8 cellular contexts compared by ENCODE assay signal in genomic region chr5:177554474-177555111, GRCh38. TPM values are rescaled to one million over a fixed set of nuclear protein-coding genes. Genes with fewer than 3 reads are reported as not detected.
DNase-seq lines count a peak whose midpoint lies in the region; ATAC-seq and TF ChIP-seq lines count a peak whose summit lies in the region.

Gene FAM193B (minus strand): TSS chr5:177554563. CDS start chr5:177554458, 105 bp downstream.

- no peaks in the 10 kb centered on the region for H3K9me3 ChIP-seq in RWPE2 (ENCODE audit: severe bottlenecking)

- H3K4me1 ChIP-seq in GM23338 (ENCODE audit: insufficient read depth) (peaks cover 10% of the 10 kb centered on the region; the same call in 1 of the 2 replicates), RWPE2 (ENCODE audit: insufficient read depth, poor library complexity, severe bottlenecking) (peaks cover 9% of the 10 kb centered on the region)

- peaks cover 37% of the 10 kb centered on the region for H4K20me1 ChIP-seq in GM23338 (replicated peaks; ENCODE audit: insufficient read depth)

- H3K27me3 Mint-ChIP-seq in GM23338 (ENCODE audit: insufficient read depth, low read depth, poor library complexity), result peaks cover 12% of the 10 kb centered on the region
- H3K27me3 Mint-ChIP-seq in nephron progenitor cell (ENCODE audit: low read depth, poor library complexity), result no peaks in the 10 kb centered on the region
- no peaks in the 10 kb centered on the region for H3K27me3 Mint-ChIP-seq in stimulated activated naive CD8-positive, alpha-beta T cell treated with anti-CD3 and anti-CD28 coated beads, Interleukin-15, Interleukin-2, amounts not matched to agents 100 ng/mL and 50 ng/mL, for 24 hours

- peak within 1 kb of the TSS; percentile 89 for H2AFZ ChIP-seq in GM23338

- DNase-seq in EH (ENCODE audit: low read depth) (peak; percentile 89), GM23338 (ENCODE audit: low spot score) (peak; percentile 98), LNCaP clone FGC (ENCODE audit: low read depth) (peak; percentile 69), RWPE2 (ENCODE audit: low spot score) (peak; percentile 95), fibroblast of the aortic adventitia (ENCODE audit: low read depth) (peak; percentile 87), nephron progenitor cell (peak; percentile 96)
- peak; percentile 93 for DNase-seq in activated effector memory CD4-positive, alpha-beta T cell treated with Interleukin-2 at 50 U/mL for 16 hours

- H3K36me3 Mint-ChIP-seq in GM23338 (ENCODE audit: low read depth) (peaks cover 22% of the 10 kb centered on the region), nephron progenitor cell (ENCODE audit: low read depth) (peaks cover 25% of the 10 kb centered on the region)
- H3K36me3 Mint-ChIP-seq in stimulated activated naive CD8-positive, alpha-beta T cell treated with anti-CD3 and anti-CD28 coated beads, Interleukin-15, Interleukin-2, amounts not matched to agents 100 ng/mL and 50 ng/mL, for 24 hours (ENCODE audit: low read depth), result peaks cover 13% of the 10 kb centered on the region

- H3K27ac Mint-ChIP-seq in GM23338 (peak within 1 kb of the TSS; percentile 9; the same call in 1 of the 2 replicates), nephron progenitor cell (peak within 1 kb of the TSS; percentile 10)
- H3K27ac Mint-ChIP-seq in stimulated activated naive CD8-positive, alpha-beta T cell treated with anti-CD3 and anti-CD28 coated beads, Interleukin-15, Interleukin-2, amounts not matched to agents 100 ng/mL and 50 ng/mL, for 24 hours, result peak within 1 kb of the TSS; percentile 89

- peaks cover 42% of the 10 kb centered on the region for H3K79me2 ChIP-seq in GM23338 (replicated peaks; ENCODE audit: insufficient read depth)

- H3K4me3 ChIP-seq in GM23338, result peak within 1 kb of the TSS; percentile 98
- peak within 1 kb of the TSS; percentile 82 for H3K4me3 ChIP-seq in LNCaP clone FGC (ENCODE audit: low read depth, low read length)
- peak within 1 kb of the TSS; percentile 75 for H3K4me3 ChIP-seq in RWPE2 (ENCODE audit: severe bottlenecking)
- peak within 1 kb of the TSS; percentile 82 for H3K4me3 ChIP-seq in fibroblast of the aortic adventitia (ENCODE audit: low read depth, low read length)

- peak; percentile 27 to 35; a peak in 3 of 4 replicates for TF ChIP-seq CTCF in GM23338 (conservative IDR thresholded peaks at IDR 0.05; ENCODE audit: low read depth in 2 of 2)
- TF ChIP-seq CTCF in LNCaP clone FGC (IDR thresholded peaks at IDR 0.05; ENCODE audit: control insufficient read depth, extremely low read depth, insufficient read depth), result peak; percentile 29; the same call in 1 of the 2 replicates
- TF ChIP-seq CTCF in RWPE2 (IDR thresholded peaks at IDR 0.05; ENCODE audit: poor library complexity, severe bottlenecking), result peak; percentile 29
- peak; percentile 33 for TF ChIP-seq CTCF in fibroblast of the aortic adventitia (IDR thresholded peaks at IDR 0.05; ENCODE audit: insufficient read depth, low read length)
- TF ChIP-seq CTCF in nephron progenitor cell (IDR thresholded peaks at IDR 0.05), result peak; percentile 11

- peaks cover 15% of the 10 kb centered on the region for H3F3A ChIP-seq in GM23338 (replicated peaks; ENCODE audit: low read depth)

- H3K4me2 ChIP-seq in GM23338, result peak within 1 kb of the TSS; percentile 99

- 0 out of 2 replicates have a peak within 1 kb of the TSS, but pooled peaks have one; percentile 26 for H3K27ac ChIP-seq in GM23338 (ENCODE audit: low read depth)
- H3K27ac ChIP-seq in RWPE2 (ENCODE audit: poor library complexity, severe bottlenecking), result peak within 1 kb of the TSS; percentile 61

- peaks cover 1% of the 10 kb centered on the region; the same call in 1 of the 3 replicates for H3K9me3 Mint-ChIP-seq in GM23338
- peaks cover 13% of the 10 kb centered on the region for H3K9me3 Mint-ChIP-seq in nephron progenitor cell
- H3K9me3 Mint-ChIP-seq in stimulated activated naive CD8-positive, alpha-beta T cell treated with anti-CD3 and anti-CD28 coated beads, Interleukin-15, Interleukin-2, amounts not matched to agents 100 ng/mL and 50 ng/mL, for 24 hours, result no peaks in the 10 kb centered on the region

- H3K27me3 ChIP-seq in GM23338 (ENCODE audit: insufficient read depth) (no peaks in the 10 kb centered on the region), RWPE2 (ENCODE audit: insufficient read depth, poor library complexity, severe bottlenecking) (no peaks in the 10 kb centered on the region)

- H3K36me3 ChIP-seq in GM23338 (ENCODE audit: insufficient read depth) (peaks cover 11% of the 10 kb centered on the region; the same call in 1 of the 2 replicates), RWPE2 (ENCODE audit: low read depth) (peaks cover 20% of the 10 kb centered on the region)

- H3K9me2 ChIP-seq in GM23338 (ENCODE audit: insufficient read depth), result no peaks in the 10 kb centered on the region

- peak within 1 kb of the TSS; percentile 85 for H3K4me3 Mint-ChIP-seq in GM23338
- H3K4me3 Mint-ChIP-seq in nephron progenitor cell, result peak within 1 kb of the TSS; percentile 86
- peak within 1 kb of the TSS; percentile 89 for H3K4me3 Mint-ChIP-seq in stimulated activated naive CD8-positive, alpha-beta T cell treated with anti-CD3 and anti-CD28 coated beads, Interleukin-15, Interleukin-2, amounts not matched to agents 100 ng/mL and 50 ng/mL, for 24 hours

- peaks cover 29% of the 10 kb centered on the region for H3K4me1 Mint-ChIP-seq in GM23338
- H3K4me1 Mint-ChIP-seq in nephron progenitor cell, result peaks cover 57% of the 10 kb centered on the region
- peaks cover 29% of the 10 kb centered on the region for H3K4me1 Mint-ChIP-seq in stimulated activated naive CD8-positive, alpha-beta T cell treated with anti-CD3 and anti-CD28 coated beads, Interleukin-15, Interleukin-2, amounts not matched to agents 100 ng/mL and 50 ng/mL, for 24 hours (ENCODE audit: low read depth)

- ATAC-seq in GM23338 (peak; percentile 81), RWPE2 (ENCODE audit: low read depth) (peak; percentile 82)

TF ChIP-seq in GM23338, 12 proteins besides CTCF, POLR2A, EP300 and RAD21 (continues in another document):
- TF ChIP-seq ZNF114 (CRISPR knock-in tag; IDR thresholded peaks at IDR 0.05) (no peak), CREB1 (CRISPR knock-in tag; IDR thresholded peaks at IDR 0.05; ENCODE audit: low read depth) (0 out of 2 replicates have a peak, but pooled peaks have one; percentile 23), ZNF331 (CRISPR knock-in tag; IDR thresholded peaks at IDR 0.05; ENCODE audit: low read depth) (no peak), EZH2phosphoT487 (IDR thresholded peaks at IDR 0.05; ENCODE audit: unreplicated experiment) (no peak), ZNF462 (CRISPR knock-in tag; IDR thresholded peaks at IDR 0.05) (no peak)

RNA-seq across cellular contexts. Expression of gene FAM193B, which starts in this region (rescaled TPM):
- total RNA-seq in GM23338 (2014; rRNA removed; shearing (Covaris generic)), result 46.9 and 58.6 TPM in 2 replicates
- polyA plus RNA-seq in GM23338 (2016; fragmentation: Nextera tagmentation; extraction: Ambion mirVana), result 44.4 and 46.1 TPM in 2 replicates
- total RNA-seq in fibroblast of the aortic adventitia (ENCODE audit: low replicate concordance), result 13.7 and 20.2 TPM in 2 replicates

Comparison
In these comparisons a context has a peak if more than half of its experiments do, and no peak if none do; other contexts are left out.
1. Peak in every context shown above with its lines: DNase-seq, ATAC-seq, H3K4me3 ChIP-seq and H3K27ac ChIP-seq.
2. H3K27ac Mint-ChIP-seq: peak in every context shown above with its lines; median percentile 89 in stimulated activated naive CD8-positive, alpha-beta T cell treated with anti-CD3 and anti-CD28 coated beads, Interleukin-15, Interleukin-2, amounts not matched to agents 100 ng/mL and 50 ng/mL, for 24 hours; 10 in nephron progenitor cell; 9 in GM23338.